14 cellular contexts compared by ENCODE assay signal in the genomic region with DNA sequence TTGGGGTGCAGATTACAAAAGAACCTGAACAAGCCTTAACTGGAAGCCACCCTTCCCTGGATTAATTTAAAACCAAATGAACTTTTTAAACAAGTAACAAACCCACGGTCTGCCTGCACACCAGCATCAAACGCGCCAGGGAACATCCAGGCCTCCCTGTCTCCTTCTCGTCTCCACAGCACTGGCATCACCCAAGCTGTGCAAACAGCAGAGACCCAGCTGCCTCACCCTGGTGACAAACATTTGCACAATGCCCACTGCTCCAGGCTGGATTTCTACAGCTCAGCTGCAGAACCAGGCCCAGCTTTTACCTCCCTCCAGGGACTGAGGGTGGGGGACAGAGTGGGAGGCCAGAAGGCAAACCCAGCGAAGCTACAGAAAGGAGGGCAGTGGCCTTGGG. TPM values are rescaled to one million over a fixed set of nuclear protein-coding genes. Genes with fewer than 3 reads are reported as not detected.
A peak's percentile ranks its signal among the peaks of the same experiment; 100 is the strongest.
DNase-seq lines count a peak whose midpoint lies in the region; ATAC-seq and TF ChIP-seq lines count a peak whose summit lies in the region.
"Had no signal": no experiment of that assay in that cellular context is flagged by ENCODE, and none has a peak within 500 bp of the region (broad histone marks: within the 10 kb centered on the region; RNA-seq: fewer than 3 reads in every experiment).

No MANE protein-coding gene starts in this region.

- no peak for ATAC-seq in activated T-cell treated with anti-CD3 and anti-CD28 coated beads, Interleukin-2, amount 50 U/mL, for 72 hours (replicated peaks in 1 of 2)
- ATAC-seq in stimulated activated naive B cell treated with anti-CD40 and anti-IgM and Interleukin-4, amounts not matched to agents 10 μg/mL and 1 μg/mL and 100 μg/mL, for 72 hours (replicated peaks) = no peak

- H3K27ac Mint-ChIP-seq in HFFc6 = peak overlapping the region; percentile 65; the same call in 1 of the 2 replicates
- peak overlapping the region; percentile 44 for H3K27ac Mint-ChIP-seq in activated T-cell treated with anti-CD3 and anti-CD28 coated beads, Interleukin-2, amount 50 U/mL, for 72 hours
- H3K27ac Mint-ChIP-seq in stimulated activated naive B cell treated with anti-CD40 and anti-IgM and Interleukin-4, amounts not matched to agents 10 μg/mL and 1 μg/mL and 100 μg/mL, for 72 hours = peak overlapping the region; percentile 92

- H3K36me3 ChIP-seq in prostate gland = peaks cover 34 to 43% of the 10 kb centered on the region in 2 donors

- peak overlapping the region; percentile 32; the same call in 1 of the 2 replicates for H3K4me3 Mint-ChIP-seq in HFFc6
- H3K4me3 Mint-ChIP-seq in activated T-cell treated with anti-CD3 and anti-CD28 coated beads, Interleukin-2, amount 50 U/mL, for 72 hours = no peak overlapping the region
- H3K4me3 Mint-ChIP-seq in stimulated activated naive B cell treated with anti-CD40 and anti-IgM and Interleukin-4, amounts not matched to agents 10 μg/mL and 1 μg/mL and 100 μg/mL, for 72 hours = peak overlapping the region in 1 of 2 donors; percentile 13

- H3K4me3 ChIP-seq in prostate gland = no peak overlapping the region
- H3K4me3 ChIP-seq: heart right ventricle, right lobe of liver had no signal

- H3K9me3 Mint-ChIP-seq in HFFc6 = no peaks in the 10 kb centered on the region
- no peaks in the 10 kb centered on the region for H3K9me3 Mint-ChIP-seq in activated T-cell treated with anti-CD3 and anti-CD28 coated beads, Interleukin-2, amount 50 U/mL, for 72 hours
- H3K9me3 Mint-ChIP-seq in stimulated activated naive B cell treated with anti-CD40 and anti-IgM and Interleukin-4, amounts not matched to agents 10 μg/mL and 1 μg/mL and 100 μg/mL, for 72 hours = no peaks in the 10 kb centered on the region
- H3K9me3 Mint-ChIP-seq: naive B cell had no signal

- peaks cover 56% of the 10 kb centered on the region for H3K36me3 Mint-ChIP-seq in HFFc6 (ENCODE audit: low read depth)
- peaks cover 22 to 37% of the 10 kb centered on the region in 2 donors for H3K36me3 Mint-ChIP-seq in activated T-cell treated with anti-CD3 and anti-CD28 coated beads, Interleukin-2, amount 50 U/mL, for 72 hours (ENCODE audit: insufficient read depth in 2 of 2)
- peaks cover 45 to 90% of the 10 kb centered on the region in 2 donors for H3K36me3 Mint-ChIP-seq in stimulated activated naive B cell treated with anti-CD40 and anti-IgM and Interleukin-4, amounts not matched to agents 10 μg/mL and 1 μg/mL and 100 μg/mL, for 72 hours

- intact Hi-C loops in prostate gland (cut with DNase I) = loop anchor here (10.0 kb wide), 2 partner anchors 298 to 558 kb away; a partner anchor contains a TSS

- H3K4me1 ChIP-seq in prostate gland (replicated peaks) = peaks cover 20% of the 10 kb centered on the region

- H3K27ac ChIP-seq in prostate gland = no peak overlapping the region
- H3K27ac ChIP-seq: right lobe of liver had no signal

- H3K27me3 ChIP-seq in prostate gland (replicated peaks; ENCODE audit: insufficient read depth) = no peaks in the 10 kb centered on the region
- H3K27me3 ChIP-seq: heart right ventricle, right lobe of liver had no signal

- TF ChIP-seq POLR2A in prostate gland (IDR thresholded peaks at IDR 0.05) = no peak

- H3K9me3 ChIP-seq in prostate gland = no peaks in the 10 kb centered on the region
- H3K9me3 ChIP-seq: heart right ventricle, right lobe of liver had no signal

- TF ChIP-seq CTCF in HFFc6 (IDR thresholded peaks at IDR 0.05) = no peak
- no peak for TF ChIP-seq CTCF in prostate gland (IDR thresholded peaks at IDR 0.05)

- WGBS in prostate gland = 48% methylated on average over 5 of the region's 5 CpGs

- H3K27me3 Mint-ChIP-seq in HFFc6 (ENCODE audit: insufficient read depth) = peaks cover 51% of the 10 kb centered on the region
- H3K27me3 Mint-ChIP-seq in activated T-cell treated with anti-CD3 and anti-CD28 coated beads, Interleukin-2, amount 50 U/mL, for 72 hours (ENCODE audit: low read depth) = no peaks in the 10 kb centered on the region
- H3K27me3 Mint-ChIP-seq in stimulated activated naive B cell treated with anti-CD40 and anti-IgM and Interleukin-4, amounts not matched to agents 10 μg/mL and 1 μg/mL and 100 μg/mL, for 72 hours = no peaks in the 10 kb centered on the region
- H3K27me3 Mint-ChIP-seq: naive B cell had no signal

- peaks cover 84% of the 10 kb centered on the region for H3K4me1 Mint-ChIP-seq in HFFc6 (ENCODE audit: low read depth)
- peaks cover 48% of the 10 kb centered on the region for H3K4me1 Mint-ChIP-seq in activated T-cell treated with anti-CD3 and anti-CD28 coated beads, Interleukin-2, amount 50 U/mL, for 72 hours (ENCODE audit: low read depth)
- H3K4me1 Mint-ChIP-seq in stimulated activated naive B cell treated with anti-CD40 and anti-IgM and Interleukin-4, amounts not matched to agents 10 μg/mL and 1 μg/mL and 100 μg/mL, for 72 hours = peaks cover 47 to 69% of the 10 kb centered on the region in 2 donors

- peak; percentile 27 for DNase-seq in stimulated activated CD4-positive, alpha-beta T cell treated with anti-CD3 and anti-CD28 coated beads, Interleukin-4, amount 100 ng/mL, for 24 hours
- no peak for DNase-seq in stimulated activated CD4-positive, alpha-beta T cell treated with anti-CD3 and anti-CD28 coated beads, Interleukin-1b, Interleukin-23, amount 100 ng/mL, for 48 hours
- no peak for DNase-seq in HFFc6
- no peak for DNase-seq in activated T-cell treated with anti-CD3 and anti-CD28 coated beads, Interleukin-2, amount 50 U/mL, for 72 hours
- no peak for DNase-seq in stimulated activated naive B cell treated with anti-CD40 and anti-IgM and Interleukin-4, amounts not matched to agents 10 μg/mL and 1 μg/mL and 100 μg/mL, for 72 hours
- DNase-seq in prostate gland (ENCODE audit: low spot score) = no peak
- no peak for DNase-seq in GM19238 (ENCODE audit: insufficient read length, low spot score)
- DNase-seq in OCI-M2 (lab: John Stamatoyannopoulos, UW; ENCODE audit: unreplicated experiment) = no peak
- DNase-seq: activated CD4-positive, alpha-beta T cell treated with anti-CD3 and anti-CD28 coated beads, Interleukin-2, amount 50 U/mL, for 4 hours; heart right ventricle; naive B cell; NCI-H1048; T-helper 1 cell had no signal

RNA-seq across cellular contexts. Expression of a gene that starts 7.0 kb away (rescaled TPM):
- total RNA-seq in HFFc6 (2021; fragmentation: NEBNext Ultra II Directional; extraction: Animal tissue kit (Norgen Biotek cat#: 25700)) = 1,000 to 10,000 TPM; 1,444 to 1,605 (median 1,488) TPM
- total RNA-seq in activated T-cell treated with anti-CD3 and anti-CD28 coated beads, Interleukin-2, amount 50 U/mL, for 72 hours = 1,000 to 10,000 TPM; 3,380 to 3,455 TPM
- total RNA-seq in prostate gland = 1,000 to 10,000 TPM; 2,375 to 2,654 TPM

RNA-seq across cellular contexts. Expression of a gene that starts 37.4 kb away (rescaled TPM):
- total RNA-seq in HFFc6 (2021; fragmentation: NEBNext Ultra II Directional; extraction: Animal tissue kit (Norgen Biotek cat#: 25700)) = 10 to 100 TPM; 16.0 to 20.2 (median 18.5) TPM
- 1 to 10 TPM; 4.4 to 5.3 TPM for total RNA-seq in activated T-cell treated with anti-CD3 and anti-CD28 coated beads, Interleukin-2, amount 50 U/mL, for 72 hours
- total RNA-seq in prostate gland = 10 to 100 TPM; 38.3 to 43.8 TPM
